In genomic region chr2:109210431-109211200, GRCh38 we compare ENCODE assay signal across 17 cellular contexts.
DNase-seq lines count a peak whose midpoint lies in the region; ATAC-seq and TF ChIP-seq lines count a peak whose summit lies in the region.
"Had no signal": no experiment of that assay in that cellular context is flagged by ENCODE, and none has a peak within 500 bp of the region (broad histone marks: within the 10 kb centered on the region; RNA-seq: fewer than 3 reads in every experiment).

No MANE protein-coding gene starts in this region.

- CTCF ChIA-PET in GM10248 (lab: Yijun Ruan, JAX) = interaction anchor here (1.1 kb wide), 1 partner anchor 8 kb away, joined by 3 read pairs; no protein-coding TSS in a partner anchor

- H2AK5ac ChIP-seq in H9 (ENCODE audit: insufficient read length, low read length) = no peak overlapping the region

- H3K4me3 ChIP-seq in endodermal cell (ENCODE audit: low read length) = no peak overlapping the region
- H3K4me3 ChIP-seq: gastroesophageal sphincter, skin epidermis, thyroid gland had no signal

- H3K27ac Mint-ChIP-seq in endodermal cell = peak overlapping the region; percentile 73
- peak overlapping the region in 1 of 3 experiments; percentile 69; a peak in 2 of 7 replicates for H3K27ac Mint-ChIP-seq in H9
- H3K27ac Mint-ChIP-seq: activated CD4-positive, alpha-beta memory T cell treated with anti-CD3 and anti-CD28 coated beads, Interleukin-2, amount 10 ng/mL, durations not matched to agents 7 days and 5 days; activated naive CD4-positive, alpha-beta T cell treated with anti-CD3 and anti-CD28 coated beads, Interleukin-2, amount 10 ng/mL, durations not matched to agents 7 days and 5 days had no signal

- H4K91ac ChIP-seq in H9 (ENCODE audit: insufficient read length, low read depth, low read length) = no peak overlapping the region

- no peak overlapping the region for H3K27ac ChIP-seq in endodermal cell (ENCODE audit: low read depth, low read length)
- no peak overlapping the region for H3K27ac ChIP-seq in H9 (ENCODE audit: insufficient read length, low read depth, low read length)
- H3K27ac ChIP-seq: skin epidermis had no signal

- no peak overlapping the region for H2BK12ac ChIP-seq in H9 (ENCODE audit: insufficient read length, low read depth, low read length)

- no peak overlapping the region for H3K56ac ChIP-seq in H9 (ENCODE audit: insufficient read length, low read depth, low read length)

- H3K4me1 Mint-ChIP-seq in endodermal cell (peaks cover 23% of the 10 kb centered on the region), H9 (peaks cover 18 to 31% of the 10 kb centered on the region in 2 experiments)

- H3K36me3 ChIP-seq in endodermal cell (ENCODE audit: control insufficient read depth, insufficient read depth, low read length) = no peaks in the 10 kb centered on the region
- H3K36me3 ChIP-seq: gastroesophageal sphincter, thyroid gland had no signal

- H3K9me3 Mint-ChIP-seq in endodermal cell (no peaks in the 10 kb centered on the region), H9 (no peaks in the 10 kb centered on the region)
- H3K9me3 Mint-ChIP-seq: activated CD4-positive, alpha-beta memory T cell treated with anti-CD3 and anti-CD28 coated beads, Interleukin-2, amount 10 ng/mL, durations not matched to agents 7 days and 5 days; activated naive CD4-positive, alpha-beta T cell treated with anti-CD3 and anti-CD28 coated beads, Interleukin-2, amount 10 ng/mL, durations not matched to agents 7 days and 5 days had no signal

- H4K8ac ChIP-seq in H9 (replicated peaks; ENCODE audit: insufficient read length, low read depth, low read length) = no peak overlapping the region

- no peak overlapping the region for H2AFZ ChIP-seq in H9 (ENCODE audit: low read length)

- no peaks in the 10 kb centered on the region for H4K20me1 ChIP-seq in H9 (ENCODE audit: control insufficient read depth, insufficient read depth, insufficient read length)

- H3K4me3 Mint-ChIP-seq in endodermal cell (no peak overlapping the region), H9 (no peak overlapping the region)
- H3K4me3 Mint-ChIP-seq: activated CD4-positive, alpha-beta memory T cell treated with anti-CD3 and anti-CD28 coated beads, Interleukin-2, amount 10 ng/mL, durations not matched to agents 7 days and 5 days; activated naive CD4-positive, alpha-beta T cell treated with anti-CD3 and anti-CD28 coated beads, Interleukin-2, amount 10 ng/mL, durations not matched to agents 7 days and 5 days; naive thymus-derived CD4-positive, alpha-beta T cell had no signal

- no peak overlapping the region for H4K5ac ChIP-seq in H9 (ENCODE audit: insufficient read length, low read depth, low read length)

- H3K79me2 ChIP-seq in H9 (ENCODE audit: insufficient read depth, low read length) = no peaks in the 10 kb centered on the region

- H3K14ac ChIP-seq in H9 (ENCODE audit: insufficient read depth, low read length) = no peak overlapping the region

- no peak overlapping the region for H3K18ac ChIP-seq in H9 (ENCODE audit: insufficient read length, low read depth, low read length)

- H2BK5ac ChIP-seq in H9 (ENCODE audit: insufficient read length, low read length) = no peak overlapping the region

- DNase-seq in NCI-H748 (lab: John Stamatoyannopoulos, UW; ENCODE audit: unreplicated experiment) (peak; percentile 26), NCI-H748 treated with DMSO at 0.1 percent for 48 hours (lab: John Stamatoyannopoulos, UW) (no peak), MV-4-11 (lab: John Stamatoyannopoulos, UW) (peak; percentile 26), endodermal cell (peak; percentile 46), posterior vena cava (ENCODE audit: low spot score) (peak; percentile 57), H9 (no peak), GM10248 (ENCODE audit: extremely low spot score) (no peak)
- DNase-seq: activated naive CD4-positive, alpha-beta T cell treated with anti-CD3 and anti-CD28 coated beads, Interleukin-2, amount 10 ng/mL, durations not matched to agents 7 days and 5 days; GOT3; left cardiac atrium; naive thymus-derived CD4-positive, alpha-beta T cell; NCI-H1048; thyroid gland had no signal

- POLR2A ChIA-PET in GM10248 (lab: Yijun Ruan, JAX) = no interaction called here

- H3K4me2 ChIP-seq in H9 (ENCODE audit: insufficient read depth, insufficient read length, low read length) = no peak overlapping the region

- H3K36me3 Mint-ChIP-seq in endodermal cell (ENCODE audit: low read depth) (no peaks in the 10 kb centered on the region), H9 (ENCODE audit: insufficient read depth in 1 of 3, low read depth in 3 of 3) (no peaks in the 10 kb centered on the region)
- H3K36me3 Mint-ChIP-seq: activated naive CD4-positive, alpha-beta T cell treated with anti-CD3 and anti-CD28 coated beads, Interleukin-2, amount 10 ng/mL, durations not matched to agents 7 days and 5 days; naive thymus-derived CD4-positive, alpha-beta T cell had no signal

- intact Hi-C loops in posterior vena cava (cut with DNase I) = no loop called here

- H3K23ac ChIP-seq in H9 (ENCODE audit: insufficient read length, low read depth, low read length) = no peak overlapping the region

- no peak overlapping the region for H2BK20ac ChIP-seq in H9 (ENCODE audit: low read depth, low read length, poor library complexity, severe bottlenecking)

- H3T11ph ChIP-seq in H9 (ENCODE audit: low read length) = no peak overlapping the region

- no peaks in the 10 kb centered on the region for H3K79me1 ChIP-seq in H9 (ENCODE audit: insufficient read depth, low read depth, low read length, poor library complexity, severe bottlenecking)

- H2BK120ac ChIP-seq in H9 (ENCODE audit: low read depth, low read length, poor library complexity, severe bottlenecking) = no peak overlapping the region

- H3K9ac ChIP-seq in endodermal cell (ENCODE audit: extremely low read depth, low read length, poor library complexity, severe bottlenecking) (no peak overlapping the region), H9 (ENCODE audit: extremely low read depth, insufficient read length, low read length) (no peak overlapping the region)

- no peak for TF ChIP-seq CTCF in endodermal cell (conservative IDR thresholded peaks at IDR 0.05)
- no peak for TF ChIP-seq CTCF in H9 (conservative IDR thresholded peaks at IDR 0.05)
- TF ChIP-seq CTCF in GM10248 (IDR thresholded peaks at IDR 0.05; ENCODE audit: control extremely low read depth, extremely low read depth, low read depth, missing control alignments) = no peak

- H2BK15ac ChIP-seq in H9 (ENCODE audit: low read depth, low read length) = no peak overlapping the region

- H3K4me1 ChIP-seq in endodermal cell (ENCODE audit: control insufficient read depth, insufficient read depth, low read length) (peaks cover 5% of the 10 kb centered on the region), H9 (ENCODE audit: insufficient read depth, low read length) (peaks cover 4% of the 10 kb centered on the region; the same call in 1 of the 2 replicates)

- peaks cover 2% of the 10 kb centered on the region for H3K23me2 ChIP-seq in H9 (ENCODE audit: insufficient read length, low read depth, low read length, poor library complexity, severe bottlenecking)

- WGBS in endodermal cell (ENCODE audit: insufficient coverage in 1 of 2, insufficient read length in 1 of 2), 2 experiments = 67 to 81% methylated on average over 1 to 5 of the region's 7 CpGs
- WGBS in H9 (ENCODE audit: extremely low coverage, insufficient read length, low lambda C conversion rate) = no CpG with 5 or more reads among the region's 7 CpGs

- H3K27me3 Mint-ChIP-seq in endodermal cell (ENCODE audit: insufficient read depth) = peaks cover 22% of the 10 kb centered on the region
- peaks cover 8% of the 10 kb centered on the region for H3K27me3 Mint-ChIP-seq in H9 (ENCODE audit: low read depth)

- H3K9me3 ChIP-seq in endodermal cell (ENCODE audit: control insufficient read depth, low read length) (no peaks in the 10 kb centered on the region), H9 (ENCODE audit: control insufficient read depth, low read depth, low read length) (no peaks in the 10 kb centered on the region)
- H3K9me3 ChIP-seq: thyroid gland had no signal

- no peak for ATAC-seq in GM21515 (IDR thresholded peaks at IDR 0.05; ENCODE audit: unreplicated experiment)
- ATAC-seq: gastroesophageal sphincter; naive thymus-derived CD4-positive, alpha-beta T cell had no signal

- H3K27me3 ChIP-seq in endodermal cell (ENCODE audit: control insufficient read depth, insufficient read depth, low read length, poor library complexity, severe bottlenecking) (no peaks in the 10 kb centered on the region), H9 (ENCODE audit: insufficient read depth, low read length) (no peaks in the 10 kb centered on the region)
- H3K27me3 ChIP-seq: gastroesophageal sphincter, thyroid gland had no signal

- H3K4ac ChIP-seq in H9 (ENCODE audit: low read depth, low read length) = no peak overlapping the region

Comparison
In these comparisons a context has a peak if more than half of its experiments do, and no peak if none do; other contexts are left out.
1. DNase-seq: peak in NCI-H748 (single experiment), MV-4-11 (single experiment), endodermal cell (single experiment) and posterior vena cava (single experiment); none in NCI-H748 treated with DMSO at 0.1 percent for 48 hours (single experiment), H9 (single experiment) and GM10248 (single experiment).